ENCODE assay signal across 1 cellular context in genomic region chr19:17511724-17512573, GRCh38.
TF ChIP-seq lines count a peak whose summit lies in the region.

No MANE protein-coding gene starts in this region.

TF ChIP-seq in GM12878, 131 proteins besides CTCF, POLR2A, EP300 and RAD21 (continued from another document):
- TF ChIP-seq REST (IDR thresholded peaks at IDR 0.05; ENCODE audit: low read depth, low read length): 0 out of 2 replicates have a peak, but pooled peaks have one; percentile 4
